ENCODE assay signal across 8 cellular contexts in the genomic region with DNA sequence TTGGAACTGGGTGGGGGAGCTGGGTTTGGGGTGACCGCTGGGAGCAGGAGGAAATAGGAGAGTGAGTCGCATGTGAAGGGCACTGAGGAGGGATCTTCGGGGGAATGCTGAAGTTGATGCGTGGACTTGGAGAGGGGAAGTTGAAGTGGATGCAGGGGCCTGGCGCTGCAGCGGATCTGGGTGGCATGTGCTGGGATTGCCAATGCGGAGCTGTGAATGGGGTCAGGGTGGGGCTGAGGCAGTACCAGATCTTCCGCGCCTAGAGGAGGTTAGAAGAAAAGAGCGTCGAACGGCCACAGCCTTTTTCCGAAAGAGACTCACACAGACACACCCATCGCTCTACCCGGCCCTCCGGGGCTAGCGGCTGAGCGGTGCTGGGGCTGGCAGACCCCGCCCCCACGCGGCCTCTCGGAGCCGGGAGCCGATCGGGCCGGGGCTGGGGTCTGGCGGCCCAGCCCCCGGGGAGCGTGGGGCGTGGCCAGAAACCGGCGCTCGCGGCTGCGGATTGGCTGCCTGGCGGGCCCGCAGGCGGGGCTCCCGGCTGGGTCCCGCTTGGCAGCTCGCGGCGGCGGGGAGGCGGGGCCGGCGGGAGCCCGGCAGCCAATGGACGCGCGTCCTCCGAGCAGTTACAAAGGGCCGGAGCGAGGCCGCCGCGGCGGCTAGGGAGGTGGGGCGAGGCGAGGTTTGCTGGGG. TPM values are rescaled to one million over a fixed set of nuclear protein-coding genes. Genes with fewer than 3 reads are reported as not detected.
DNase-seq lines count a peak whose midpoint lies in the region; ATAC-seq and TF ChIP-seq lines count a peak whose summit lies in the region.

TGFBR1 (plus strand) TSS at position 655 of the 693 bp plus-strand sequence. CDS start 93 bp downstream, outside the sequence.

- TF ChIP-seq CTCF in AG10803 (conservative IDR thresholded peaks at IDR 0.05; ENCODE audit: low read length) (no peak), chondrocyte (IDR thresholded peaks at IDR 0.05) (peak; percentile 44), kidney epithelial cell (IDR thresholded peaks at IDR 0.05; ENCODE audit: insufficient read depth, low read length, poor library complexity, severe bottlenecking) (no peak)

- no peaks in the 10 kb centered on the region for H3K36me3 ChIP-seq in kidney epithelial cell (ENCODE audit: control insufficient read depth, insufficient read depth, low read length)

- CTCF ChIA-PET in activated CD4-positive, alpha-beta T cell treated with anti-CD3 and anti-CD28 coated beads for 36 hours (lab: Charles Lee): interaction anchor here (0.5 to 4.4 kb wide), 8 partner anchors 9 to 157 kb away, joined by 3 to 24 read pairs (median 5); no protein-coding TSS in a partner anchor

- H3K4me3 ChIP-seq in AG10803 (ENCODE audit: low read length) (peak within 1 kb of the TSS; percentile 84), kidney epithelial cell (ENCODE audit: low read depth, low read length) (peak within 1 kb of the TSS; percentile 93)

- DNase-seq in AG10803 (ENCODE audit: low read depth) (peak; percentile 93), NCI-H510A (lab: John Stamatoyannopoulos, UW) (peak; percentile 90), chondrocyte (ENCODE audit: low spot score) (peak; percentile 96), kidney epithelial cell (ENCODE audit: low read depth) (peak; percentile 49)
- DNase-seq in activated CD4-positive, alpha-beta T cell treated with anti-CD3 and anti-CD28 coated beads for 36 hours: peak; percentile 95
- DNase-seq in stimulated activated CD4-positive, alpha-beta T cell treated with anti-CD3 and anti-CD28 coated beads, Interleukin-15, amount 100 ng/mL, for 48 hours (ENCODE audit: low read depth in 2 of 2): peak; percentile 77 to 87

- no peaks in the 10 kb centered on the region for H3K27me3 ChIP-seq in kidney epithelial cell (ENCODE audit: control insufficient read depth, insufficient read depth, low read length)

- peak within 1 kb of the TSS; percentile 79 for H3K4me3 Mint-ChIP-seq in activated CD4-positive, alpha-beta T cell treated with anti-CD3 and anti-CD28 coated beads for 36 hours
- H3K4me3 Mint-ChIP-seq in chondrocyte (ENCODE audit: unreplicated experiment): peak within 1 kb of the TSS; percentile 81

- intact Hi-C loops in activated CD4-positive, alpha-beta T cell treated with anti-CD3 and anti-CD28 coated beads for 36 hours (cut with DNase I, micrococcal nuclease): loop anchor here (2.0 to 10.0 kb wide), 8 partner anchors 26 to 1000 kb away; partner anchors contain the start of genes NR4A3 (in 2 of the 2), SEC61B (in 2 of the 2) and TBC1D2 (in 1 of the 2)

- ATAC-seq in GM19043 (IDR thresholded peaks at IDR 0.05; ENCODE audit: low read depth, unreplicated experiment) (peak; percentile 88), HG03378 (IDR thresholded peaks at IDR 0.05; ENCODE audit: unreplicated experiment) (peak; percentile 68)
- ATAC-seq in activated CD4-positive, alpha-beta T cell treated with anti-CD3 and anti-CD28 coated beads for 36 hours: peak; percentile 89

- H3K4me1 Mint-ChIP-seq in activated CD4-positive, alpha-beta T cell treated with anti-CD3 and anti-CD28 coated beads for 36 hours: peaks cover 49% of the 10 kb centered on the region
- peaks cover 59% of the 10 kb centered on the region for H3K4me1 Mint-ChIP-seq in chondrocyte (ENCODE audit: low read depth)

- H3K27me3 Mint-ChIP-seq in activated CD4-positive, alpha-beta T cell treated with anti-CD3 and anti-CD28 coated beads for 36 hours: no peaks in the 10 kb centered on the region
- H3K27me3 Mint-ChIP-seq in chondrocyte (ENCODE audit: low read depth): no peaks in the 10 kb centered on the region

- no peaks in the 10 kb centered on the region for H3K9me3 Mint-ChIP-seq in activated CD4-positive, alpha-beta T cell treated with anti-CD3 and anti-CD28 coated beads for 36 hours (ENCODE audit: low read depth)
- no peaks in the 10 kb centered on the region for H3K9me3 Mint-ChIP-seq in chondrocyte (ENCODE audit: low read depth)

- POLR2A ChIA-PET in activated CD4-positive, alpha-beta T cell treated with anti-CD3 and anti-CD28 coated beads for 36 hours (lab: Charles Lee): interaction anchor here (0.6 to 2.2 kb wide), 8 partner anchors 9 to 91 kb away, joined by 3 to 11 read pairs (median 4); no protein-coding TSS in a partner anchor

- peaks cover 3% of the 10 kb centered on the region for H3K36me3 Mint-ChIP-seq in activated CD4-positive, alpha-beta T cell treated with anti-CD3 and anti-CD28 coated beads for 36 hours (ENCODE audit: low read depth)
- no peaks in the 10 kb centered on the region for H3K36me3 Mint-ChIP-seq in chondrocyte (ENCODE audit: low read depth)

- peak within 1 kb of the TSS; percentile 83 for H3K27ac Mint-ChIP-seq in activated CD4-positive, alpha-beta T cell treated with anti-CD3 and anti-CD28 coated beads for 36 hours
- H3K27ac Mint-ChIP-seq in chondrocyte (ENCODE audit: unreplicated experiment): peak within 1 kb of the TSS; percentile 87

RNA-seq across cellular contexts. Expression of gene TGFBR1, which starts in this region (rescaled TPM):
- 10 to 100 TPM; 18.6 to 19.3 TPM for total RNA-seq in activated CD4-positive, alpha-beta T cell treated with anti-CD3 and anti-CD28 coated beads for 36 hours
- 71.1 to 109 TPM (median 105 TPM) in 3 replicates for total RNA-seq in chondrocyte
- 83.7 and 87.8 TPM in 2 replicates for total RNA-seq in kidney epithelial cell

Comparison
In these comparisons a context has a peak if more than half of its experiments do, and no peak if none do; other contexts are left out.
1. Peak in every context shown above with its lines: DNase-seq, ATAC-seq and H3K4me3 ChIP-seq.